1 cellular context compared by ENCODE assay signal in the genomic region with DNA sequence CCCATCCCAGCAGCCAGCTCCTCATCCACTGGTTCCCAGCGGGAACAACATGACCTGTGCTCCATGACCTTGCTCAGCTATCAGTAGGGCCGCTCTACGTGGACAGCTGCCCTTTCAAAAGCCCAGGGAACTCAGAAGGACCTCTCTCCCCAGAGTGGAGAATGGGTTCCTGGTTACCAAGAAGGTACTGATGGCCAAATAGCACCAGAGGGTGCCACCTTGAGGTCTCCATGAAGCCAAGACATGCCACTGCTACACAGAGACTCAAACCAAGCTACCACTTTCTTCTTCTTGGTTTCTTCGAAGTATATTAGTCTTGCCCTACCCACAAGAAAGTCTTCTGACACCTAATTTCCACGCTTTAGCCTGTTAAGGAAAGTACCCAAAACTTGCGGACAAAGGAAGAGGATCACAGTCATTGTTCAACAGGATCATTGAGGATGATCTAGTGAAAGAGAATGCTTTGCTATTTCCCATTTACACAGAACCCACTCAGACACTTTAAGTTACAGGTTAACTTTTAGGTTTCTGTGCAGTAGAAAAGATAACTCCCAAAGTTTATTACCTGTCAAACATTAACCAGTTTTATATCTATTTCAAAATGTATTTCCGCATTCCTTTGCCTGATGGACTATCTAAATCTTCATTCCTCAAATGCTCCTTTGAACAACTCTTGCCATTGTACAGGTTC.
TF ChIP-seq lines count a peak whose summit lies in the region.

No MANE protein-coding gene starts in this region.

TF ChIP-seq in HepG2, 621 proteins besides CTCF, POLR2A, EP300 and RAD21 (continued from another document and continues in another):
- no peak for TF ChIP-seq ZNF615 (CRISPR knock-in tag; IDR thresholded peaks at IDR 0.05; ENCODE audit: borderline replicate concordance)
- TF ChIP-seq, protein P1, sequence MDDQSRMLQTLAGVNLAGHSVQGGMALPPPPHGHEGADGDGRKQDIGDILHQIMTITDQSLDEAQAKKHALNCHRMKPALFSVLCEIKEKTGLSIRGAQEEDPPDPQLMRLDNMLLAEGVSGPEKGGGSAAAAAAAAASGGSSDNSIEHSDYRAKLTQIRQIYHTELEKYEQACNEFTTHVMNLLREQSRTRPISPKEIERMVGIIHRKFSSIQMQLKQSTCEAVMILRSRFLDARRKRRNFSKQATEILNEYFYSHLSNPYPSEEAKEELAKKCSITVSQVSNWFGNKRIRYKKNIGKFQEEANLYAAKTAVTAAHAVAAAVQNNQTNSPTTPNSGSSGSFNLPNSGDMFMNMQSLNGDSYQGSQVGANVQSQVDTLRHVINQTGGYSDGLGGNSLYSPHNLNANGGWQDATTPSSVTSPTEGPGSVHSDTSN (CRISPR knock-in tag; IDR thresholded peaks at IDR 0.05; ENCODE audit: borderline replicate concordance): no peak
- peak; percentile 13; the same call in 1 of the 2 replicates for TF ChIP-seq SP5 (CRISPR knock-in tag; IDR thresholded peaks at IDR 0.05; ENCODE audit: borderline replicate concordance, low read depth)
- peak; percentile 47; the same call in 1 of the 2 replicates for TF ChIP-seq LCORL (IDR thresholded peaks at IDR 0.05)
- no peak; the same call in 1 of the 2 replicates for TF ChIP-seq LCORL (CRISPR knock-in tag; IDR thresholded peaks at IDR 0.05)
- no peak for TF ChIP-seq ZNF841 (CRISPR knock-in tag; IDR thresholded peaks at IDR 0.05; ENCODE audit: borderline replicate concordance)
- no peak for TF ChIP-seq ZNF382 (CRISPR knock-in tag; IDR thresholded peaks at IDR 0.05; ENCODE audit: borderline replicate concordance)
- TF ChIP-seq NAIF1 (CRISPR knock-in tag; IDR thresholded peaks at IDR 0.05; ENCODE audit: borderline replicate concordance): no peak
- no peak; the same call in 1 of the 2 replicates for TF ChIP-seq ZNF350 (CRISPR knock-in tag; IDR thresholded peaks at IDR 0.05; ENCODE audit: borderline replicate concordance, low read depth)
- TF ChIP-seq, protein P2, sequence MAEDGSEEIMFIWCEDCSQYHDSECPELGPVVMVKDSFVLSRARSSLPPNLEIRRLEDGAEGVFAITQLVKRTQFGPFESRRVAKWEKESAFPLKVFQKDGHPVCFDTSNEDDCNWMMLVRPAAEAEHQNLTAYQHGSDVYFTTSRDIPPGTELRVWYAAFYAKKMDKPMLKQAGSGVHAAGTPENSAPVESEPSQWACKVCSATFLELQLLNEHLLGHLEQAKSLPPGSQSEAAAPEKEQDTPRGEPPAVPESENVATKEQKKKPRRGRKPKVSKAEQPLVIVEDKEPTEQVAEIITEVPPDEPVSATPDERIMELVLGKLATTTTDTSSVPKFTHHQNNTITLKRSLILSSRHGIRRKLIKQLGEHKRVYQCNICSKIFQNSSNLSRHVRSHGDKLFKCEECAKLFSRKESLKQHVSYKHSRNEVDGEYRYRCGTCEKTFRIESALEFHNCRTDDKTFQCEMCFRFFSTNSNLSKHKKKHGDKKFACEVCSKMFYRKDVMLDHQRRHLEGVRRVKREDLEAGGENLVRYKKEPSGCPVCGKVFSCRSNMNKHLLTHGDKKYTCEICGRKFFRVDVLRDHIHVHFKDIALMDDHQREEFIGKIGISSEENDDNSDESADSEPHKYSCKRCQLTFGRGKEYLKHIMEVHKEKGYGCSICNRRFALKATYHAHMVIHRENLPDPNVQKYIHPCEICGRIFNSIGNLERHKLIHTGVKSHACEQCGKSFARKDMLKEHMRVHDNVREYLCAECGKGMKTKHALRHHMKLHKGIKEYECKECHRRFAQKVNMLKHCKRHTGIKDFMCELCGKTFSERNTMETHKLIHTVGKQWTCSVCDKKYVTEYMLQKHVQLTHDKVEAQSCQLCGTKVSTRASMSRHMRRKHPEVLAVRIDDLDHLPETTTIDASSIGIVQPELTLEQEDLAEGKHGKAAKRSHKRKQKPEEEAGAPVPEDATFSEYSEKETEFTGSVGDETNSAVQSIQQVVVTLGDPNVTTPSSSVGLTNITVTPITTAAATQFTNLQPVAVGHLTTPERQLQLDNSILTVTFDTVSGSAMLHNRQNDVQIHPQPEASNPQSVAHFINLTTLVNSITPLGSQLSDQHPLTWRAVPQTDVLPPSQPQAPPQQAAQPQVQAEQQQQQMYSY (CRISPR knock-in tag; IDR thresholded peaks at IDR 0.05): no peak
- no peak for TF ChIP-seq MXI1 (IDR thresholded peaks at IDR 0.05; ENCODE audit: borderline replicate concordance, low read depth, low read length)
- no peak for TF ChIP-seq IKZF4 (CRISPR knock-in tag; IDR thresholded peaks at IDR 0.05; ENCODE audit: borderline replicate concordance, low read depth, not compliant biosample characterization)
- 0 out of 2 replicates have a peak, but pooled peaks have one; percentile 53 for TF ChIP-seq MIER3 (CRISPR knock-in tag; IDR thresholded peaks at IDR 0.05; ENCODE audit: borderline replicate concordance)
- peak; percentile 61 for TF ChIP-seq TCF7 (IDR thresholded peaks at IDR 0.05; ENCODE audit: low read depth)
- 0 out of 2 replicates have a peak, but pooled peaks have one; percentile 71 for TF ChIP-seq SATB2 (CRISPR knock-in tag; IDR thresholded peaks at IDR 0.05)
- no peak for TF ChIP-seq ZNF674 (CRISPR knock-in tag; IDR thresholded peaks at IDR 0.05; ENCODE audit: low read depth)
- TF ChIP-seq SNAPC2 (CRISPR knock-in tag; IDR thresholded peaks at IDR 0.05): no peak
- TF ChIP-seq, protein P3, sequence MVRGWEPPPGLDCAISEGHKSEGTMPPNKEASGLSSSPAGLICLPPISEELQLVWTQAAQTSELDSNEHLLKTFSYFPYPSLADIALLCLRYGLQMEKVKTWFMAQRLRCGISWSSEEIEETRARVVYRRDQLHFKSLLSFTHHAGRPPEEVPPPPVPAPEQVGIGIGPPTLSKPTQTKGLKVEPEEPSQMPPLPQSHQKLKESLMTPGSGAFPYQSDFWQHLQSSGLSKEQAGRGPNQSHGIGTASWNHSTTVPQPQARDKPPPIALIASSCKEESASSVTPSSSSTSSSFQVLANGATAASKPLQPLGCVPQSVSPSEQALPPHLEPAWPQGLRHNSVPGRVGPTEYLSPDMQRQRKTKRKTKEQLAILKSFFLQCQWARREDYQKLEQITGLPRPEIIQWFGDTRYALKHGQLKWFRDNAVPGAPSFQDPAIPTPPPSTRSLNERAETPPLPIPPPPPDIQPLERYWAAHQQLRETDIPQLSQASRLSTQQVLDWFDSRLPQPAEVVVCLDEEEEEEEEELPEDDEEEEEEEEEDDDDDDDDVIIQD (CRISPR knock-in tag; IDR thresholded peaks at IDR 0.05; ENCODE audit: low read depth): peak; percentile 60; the same call in 1 of the 2 replicates
- TF ChIP-seq ZNF616 (CRISPR knock-in tag; IDR thresholded peaks at IDR 0.05; ENCODE audit: low read depth): no peak
- TF ChIP-seq, protein P4, sequence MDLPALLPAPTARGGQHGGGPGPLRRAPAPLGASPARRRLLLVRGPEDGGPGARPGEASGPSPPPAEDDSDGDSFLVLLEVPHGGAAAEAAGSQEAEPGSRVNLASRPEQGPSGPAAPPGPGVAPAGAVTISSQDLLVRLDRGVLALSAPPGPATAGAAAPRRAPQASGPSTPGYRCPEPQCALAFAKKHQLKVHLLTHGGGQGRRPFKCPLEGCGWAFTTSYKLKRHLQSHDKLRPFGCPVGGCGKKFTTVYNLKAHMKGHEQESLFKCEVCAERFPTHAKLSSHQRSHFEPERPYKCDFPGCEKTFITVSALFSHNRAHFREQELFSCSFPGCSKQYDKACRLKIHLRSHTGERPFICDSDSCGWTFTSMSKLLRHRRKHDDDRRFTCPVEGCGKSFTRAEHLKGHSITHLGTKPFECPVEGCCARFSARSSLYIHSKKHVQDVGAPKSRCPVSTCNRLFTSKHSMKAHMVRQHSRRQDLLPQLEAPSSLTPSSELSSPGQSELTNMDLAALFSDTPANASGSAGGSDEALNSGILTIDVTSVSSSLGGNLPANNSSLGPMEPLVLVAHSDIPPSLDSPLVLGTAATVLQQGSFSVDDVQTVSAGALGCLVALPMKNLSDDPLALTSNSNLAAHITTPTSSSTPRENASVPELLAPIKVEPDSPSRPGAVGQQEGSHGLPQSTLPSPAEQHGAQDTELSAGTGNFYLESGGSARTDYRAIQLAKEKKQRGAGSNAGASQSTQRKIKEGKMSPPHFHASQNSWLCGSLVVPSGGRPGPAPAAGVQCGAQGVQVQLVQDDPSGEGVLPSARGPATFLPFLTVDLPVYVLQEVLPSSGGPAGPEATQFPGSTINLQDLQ (CRISPR knock-in tag; IDR thresholded peaks at IDR 0.05): no peak
- TF ChIP-seq ZNF766 (CRISPR knock-in tag; IDR thresholded peaks at IDR 0.05; ENCODE audit: borderline replicate concordance): no peak
- TF ChIP-seq MTA3 (CRISPR knock-in tag; IDR thresholded peaks at IDR 0.05): no peak
- no peak for TF ChIP-seq ZNF160 (CRISPR knock-in tag; IDR thresholded peaks at IDR 0.05)
- TF ChIP-seq HDAC1 (CRISPR knock-in tag; IDR thresholded peaks at IDR 0.05): no peak; the same call in 1 of the 2 replicates
- peak; percentile 83; the same call in 1 of the 2 replicates for TF ChIP-seq ARID2 (CRISPR knock-in tag; IDR thresholded peaks at IDR 0.05; ENCODE audit: borderline replicate concordance)
- TF ChIP-seq TAF15 (IDR thresholded peaks at IDR 0.05; ENCODE audit: low read depth, low read length, poor library complexity, severe bottlenecking): no peak
- TF ChIP-seq ZNF563 (CRISPR knock-in tag; IDR thresholded peaks at IDR 0.05): no peak
- TF ChIP-seq POLR2AphosphoS2 (IDR thresholded peaks at IDR 0.05; ENCODE audit: low read depth, low read length): no peak
- TF ChIP-seq ZNF724P (CRISPR knock-in tag; IDR thresholded peaks at IDR 0.05; ENCODE audit: borderline replicate concordance): no peak
- TF ChIP-seq ZNF788 (CRISPR knock-in tag; IDR thresholded peaks at IDR 0.05; ENCODE audit: borderline replicate concordance): no peak
- TF ChIP-seq, protein P5, sequence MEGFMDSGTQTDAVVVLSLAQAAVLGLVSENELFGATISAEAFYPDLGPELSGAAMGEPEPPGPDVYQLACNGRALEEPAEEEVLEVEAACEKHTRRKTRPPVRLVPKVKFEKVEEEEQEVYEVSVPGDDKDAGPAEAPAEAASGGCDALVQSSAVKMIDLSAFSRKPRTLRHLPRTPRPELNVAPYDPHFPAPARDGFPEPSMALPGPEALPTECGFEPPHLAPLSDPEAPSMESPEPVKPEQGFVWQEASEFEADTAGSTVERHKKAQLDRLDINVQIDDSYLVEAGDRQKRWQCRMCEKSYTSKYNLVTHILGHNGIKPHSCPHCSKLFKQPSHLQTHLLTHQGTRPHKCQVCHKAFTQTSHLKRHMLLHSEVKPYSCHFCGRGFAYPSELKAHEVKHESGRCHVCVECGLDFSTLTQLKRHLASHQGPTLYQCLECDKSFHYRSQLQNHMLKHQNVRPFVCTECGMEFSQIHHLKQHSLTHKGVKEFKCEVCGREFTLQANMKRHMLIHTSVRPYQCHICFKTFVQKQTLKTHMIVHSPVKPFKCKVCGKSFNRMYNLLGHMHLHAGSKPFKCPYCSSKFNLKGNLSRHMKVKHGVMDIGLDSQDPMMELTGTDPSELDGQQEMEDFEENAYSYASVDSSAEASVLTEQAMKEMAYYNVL (CRISPR knock-in tag; IDR thresholded peaks at IDR 0.05; ENCODE audit: borderline replicate concordance): peak; percentile 21; the same call in 1 of the 2 replicates
- TF ChIP-seq MXD4 (CRISPR knock-in tag; IDR thresholded peaks at IDR 0.05): no peak
- no peak for TF ChIP-seq ZNF101 (CRISPR knock-in tag; IDR thresholded peaks at IDR 0.05; ENCODE audit: borderline replicate concordance, low read depth)
- TF ChIP-seq, protein P6, sequence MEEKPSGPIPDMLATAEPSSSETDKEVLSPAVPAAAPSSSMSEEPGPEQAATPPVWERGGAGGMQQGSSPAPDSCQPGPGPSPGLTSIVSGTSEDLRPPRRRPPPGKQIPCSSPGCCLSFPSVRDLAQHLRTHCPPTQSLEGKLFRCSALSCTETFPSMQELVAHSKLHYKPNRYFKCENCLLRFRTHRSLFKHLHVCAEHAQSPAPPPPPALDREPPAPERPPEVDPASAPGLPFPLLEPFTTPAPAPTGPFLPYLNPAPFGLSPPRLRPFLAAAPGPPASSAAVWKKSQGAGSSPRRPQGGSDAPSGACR (CRISPR knock-in tag; IDR thresholded peaks at IDR 0.05): no peak
- TF ChIP-seq, protein P7, sequence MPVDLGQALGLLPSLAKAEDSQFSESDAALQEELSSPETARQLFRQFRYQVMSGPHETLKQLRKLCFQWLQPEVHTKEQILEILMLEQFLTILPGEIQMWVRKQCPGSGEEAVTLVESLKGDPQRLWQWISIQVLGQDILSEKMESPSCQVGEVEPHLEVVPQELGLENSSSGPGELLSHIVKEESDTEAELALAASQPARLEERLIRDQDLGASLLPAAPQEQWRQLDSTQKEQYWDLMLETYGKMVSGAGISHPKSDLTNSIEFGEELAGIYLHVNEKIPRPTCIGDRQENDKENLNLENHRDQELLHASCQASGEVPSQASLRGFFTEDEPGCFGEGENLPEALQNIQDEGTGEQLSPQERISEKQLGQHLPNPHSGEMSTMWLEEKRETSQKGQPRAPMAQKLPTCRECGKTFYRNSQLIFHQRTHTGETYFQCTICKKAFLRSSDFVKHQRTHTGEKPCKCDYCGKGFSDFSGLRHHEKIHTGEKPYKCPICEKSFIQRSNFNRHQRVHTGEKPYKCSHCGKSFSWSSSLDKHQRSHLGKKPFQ (CRISPR knock-in tag; IDR thresholded peaks at IDR 0.05; ENCODE audit: insufficient replicate concordance): no peak
- TF ChIP-seq ZMYM3 (CRISPR knock-in tag; IDR thresholded peaks at IDR 0.05): no peak
- TF ChIP-seq, protein P8, sequence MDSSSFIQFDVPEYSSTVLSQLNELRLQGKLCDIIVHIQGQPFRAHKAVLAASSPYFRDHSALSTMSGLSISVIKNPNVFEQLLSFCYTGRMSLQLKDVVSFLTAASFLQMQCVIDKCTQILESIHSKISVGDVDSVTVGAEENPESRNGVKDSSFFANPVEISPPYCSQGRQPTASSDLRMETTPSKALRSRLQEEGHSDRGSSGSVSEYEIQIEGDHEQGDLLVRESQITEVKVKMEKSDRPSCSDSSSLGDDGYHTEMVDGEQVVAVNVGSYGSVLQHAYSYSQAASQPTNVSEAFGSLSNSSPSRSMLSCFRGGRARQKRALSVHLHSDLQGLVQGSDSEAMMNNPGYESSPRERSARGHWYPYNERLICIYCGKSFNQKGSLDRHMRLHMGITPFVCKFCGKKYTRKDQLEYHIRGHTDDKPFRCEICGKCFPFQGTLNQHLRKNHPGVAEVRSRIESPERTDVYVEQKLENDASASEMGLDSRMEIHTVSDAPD (CRISPR knock-in tag; IDR thresholded peaks at IDR 0.05): 0 out of 2 replicates have a peak, but pooled peaks have one; percentile 44
- TF ChIP-seq ZBTB38 (CRISPR knock-in tag; IDR thresholded peaks at IDR 0.05): peak; percentile 43; the same call in 1 of the 2 replicates
- no peak for TF ChIP-seq ZNF446 (CRISPR knock-in tag; IDR thresholded peaks at IDR 0.05)
- TF ChIP-seq CEBPG (CRISPR knock-in tag; IDR thresholded peaks at IDR 0.05): peak; percentile 57; the same call in 1 of the 2 replicates
- peak; percentile 77; the same call in 1 of the 2 replicates for TF ChIP-seq ZNF264 (CRISPR knock-in tag; IDR thresholded peaks at IDR 0.05)
- no peak for TF ChIP-seq SRSF4 (IDR thresholded peaks at IDR 0.05; ENCODE audit: low read depth, low read length, poor library complexity, severe bottlenecking)
- no peak for TF ChIP-seq GTF2F1 (IDR thresholded peaks at IDR 0.05; ENCODE audit: low read length)
- TF ChIP-seq AGO1 (IDR thresholded peaks at IDR 0.05; ENCODE audit: low read depth, low read length, poor library complexity, severe bottlenecking): no peak
- TF ChIP-seq ZNF20 (CRISPR knock-in tag; IDR thresholded peaks at IDR 0.05): no peak
- TF ChIP-seq EZH2 (conservative IDR thresholded peaks at IDR 0.05; ENCODE audit: low read depth, low read length): no peak
- TF ChIP-seq HIVEP1 (CRISPR knock-in tag; IDR thresholded peaks at IDR 0.05): no peak
- TF ChIP-seq, protein P9, sequence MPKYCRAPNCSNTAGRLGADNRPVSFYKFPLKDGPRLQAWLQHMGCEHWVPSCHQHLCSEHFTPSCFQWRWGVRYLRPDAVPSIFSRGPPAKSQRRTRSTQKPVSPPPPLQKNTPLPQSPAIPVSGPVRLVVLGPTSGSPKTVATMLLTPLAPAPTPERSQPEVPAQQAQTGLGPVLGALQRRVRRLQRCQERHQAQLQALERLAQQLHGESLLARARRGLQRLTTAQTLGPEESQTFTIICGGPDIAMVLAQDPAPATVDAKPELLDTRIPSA (CRISPR knock-in tag; IDR thresholded peaks at IDR 0.05; ENCODE audit: borderline replicate concordance): no peak
